1 cellular context compared by ENCODE assay signal in genomic region chr7:51481421-51481820, GRCh38.
TF ChIP-seq lines count a peak whose summit lies in the region.

No MANE protein-coding gene starts in this region.

TF ChIP-seq in HepG2, 621 proteins besides CTCF, POLR2A, EP300 and RAD21 (continued from another document and continues in another):
- TF ChIP-seq, protein P1, sequence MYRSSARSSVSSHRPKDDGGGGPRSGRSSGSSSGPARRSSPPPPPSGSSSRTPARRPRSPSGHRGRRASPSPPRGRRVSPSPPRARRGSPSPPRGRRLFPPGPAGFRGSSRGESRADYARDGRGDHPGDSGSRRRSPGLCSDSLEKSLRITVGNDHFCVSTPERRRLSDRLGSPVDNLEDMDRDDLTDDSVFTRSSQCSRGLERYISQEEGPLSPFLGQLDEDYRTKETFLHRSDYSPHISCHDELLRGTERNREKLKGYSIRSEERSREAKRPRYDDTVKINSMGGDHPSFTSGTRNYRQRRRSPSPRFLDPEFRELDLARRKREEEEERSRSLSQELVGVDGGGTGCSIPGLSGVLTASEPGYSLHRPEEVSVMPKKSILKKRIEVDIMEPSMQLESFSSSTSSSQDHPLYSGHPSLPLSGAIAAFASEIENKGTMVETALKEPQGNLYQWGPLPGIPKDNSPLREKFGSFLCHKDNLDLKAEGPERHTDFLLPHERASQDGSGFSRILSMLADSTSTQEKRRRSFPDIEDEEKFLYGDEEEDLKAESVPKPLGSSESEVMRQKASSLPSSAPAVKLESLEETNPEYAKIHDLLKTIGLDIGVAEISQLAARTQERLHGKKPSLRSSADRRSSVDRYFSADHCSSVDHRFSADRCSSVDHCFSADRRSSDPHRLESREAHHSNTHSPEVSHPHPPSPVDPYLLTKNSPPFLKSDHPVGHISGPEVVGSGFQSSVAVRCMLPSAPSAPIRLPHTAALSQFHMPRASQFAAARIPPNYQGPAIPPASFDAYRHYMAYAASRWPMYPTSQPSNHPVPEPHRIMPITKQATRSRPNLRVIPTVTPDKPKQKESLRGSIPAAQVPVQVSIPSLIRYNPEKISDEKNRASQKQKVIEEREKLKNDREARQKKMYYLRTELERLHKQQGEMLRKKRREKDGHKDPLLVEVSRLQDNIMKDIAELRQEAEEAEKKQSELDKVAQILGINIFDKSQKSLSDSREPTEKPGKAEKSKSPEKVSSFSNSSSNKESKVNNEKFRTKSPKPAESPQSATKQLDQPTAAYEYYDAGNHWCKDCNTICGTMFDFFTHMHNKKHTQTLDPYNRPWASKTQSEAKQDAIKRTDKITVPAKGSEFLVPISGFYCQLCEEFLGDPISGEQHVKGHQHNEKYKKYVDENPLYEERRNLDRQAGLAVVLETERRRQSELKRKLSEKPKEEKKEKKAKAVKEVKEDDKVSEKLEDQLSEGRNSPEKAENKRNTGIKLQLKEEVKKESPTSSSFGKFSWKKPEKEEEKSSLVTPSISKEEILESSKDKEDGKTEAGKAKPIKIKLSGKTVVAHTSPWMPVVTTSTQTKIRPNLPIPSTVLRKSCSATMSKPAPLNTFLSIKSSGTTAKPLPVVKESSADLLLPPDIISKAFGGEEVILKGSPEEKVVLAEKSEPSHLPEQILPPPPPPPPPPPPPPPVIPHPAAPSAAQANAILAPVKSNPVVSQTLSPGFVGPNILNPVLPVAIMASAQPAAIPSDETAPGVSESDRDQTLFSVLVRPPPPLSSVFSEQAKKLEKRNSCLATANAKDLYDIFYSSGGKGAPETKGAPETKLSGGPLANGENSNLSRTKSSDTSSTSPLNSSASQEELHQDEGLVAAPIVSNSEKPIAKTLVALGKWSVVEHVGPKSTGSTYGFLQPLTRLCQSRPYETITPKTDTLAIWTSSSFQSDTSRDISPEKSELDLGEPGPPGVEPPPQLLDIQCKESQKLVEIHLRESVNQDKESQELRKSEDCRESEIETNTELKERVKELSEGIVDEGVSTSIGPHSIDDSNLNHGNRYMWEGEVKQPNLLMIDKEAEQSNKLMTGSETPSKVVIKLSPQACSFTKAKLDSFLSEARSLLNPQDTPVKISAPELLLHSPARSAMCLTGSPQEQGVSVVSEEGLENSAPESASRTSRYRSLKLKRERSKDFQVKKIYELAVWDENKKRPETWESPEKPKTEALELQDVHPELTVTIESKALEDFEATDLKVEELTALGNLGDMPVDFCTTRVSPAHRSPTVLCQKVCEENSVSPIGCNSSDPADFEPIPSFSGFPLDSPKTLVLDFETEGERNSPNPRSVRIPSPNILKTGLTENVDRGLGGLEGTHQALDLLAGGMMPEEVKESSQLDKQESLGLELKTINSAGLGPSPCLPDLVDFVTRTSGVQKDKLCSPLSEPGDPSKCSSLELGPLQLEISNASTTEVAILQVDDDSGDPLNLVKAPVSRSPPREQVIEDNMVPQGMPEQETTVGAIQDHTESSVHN (CRISPR knock-in tag; IDR thresholded peaks at IDR 0.05), result no peak
- no peak for TF ChIP-seq BCLAF1 (IDR thresholded peaks at IDR 0.05)
- TF ChIP-seq ZNF280D (CRISPR knock-in tag; IDR thresholded peaks at IDR 0.05), result no peak
- TF ChIP-seq, protein P2, sequence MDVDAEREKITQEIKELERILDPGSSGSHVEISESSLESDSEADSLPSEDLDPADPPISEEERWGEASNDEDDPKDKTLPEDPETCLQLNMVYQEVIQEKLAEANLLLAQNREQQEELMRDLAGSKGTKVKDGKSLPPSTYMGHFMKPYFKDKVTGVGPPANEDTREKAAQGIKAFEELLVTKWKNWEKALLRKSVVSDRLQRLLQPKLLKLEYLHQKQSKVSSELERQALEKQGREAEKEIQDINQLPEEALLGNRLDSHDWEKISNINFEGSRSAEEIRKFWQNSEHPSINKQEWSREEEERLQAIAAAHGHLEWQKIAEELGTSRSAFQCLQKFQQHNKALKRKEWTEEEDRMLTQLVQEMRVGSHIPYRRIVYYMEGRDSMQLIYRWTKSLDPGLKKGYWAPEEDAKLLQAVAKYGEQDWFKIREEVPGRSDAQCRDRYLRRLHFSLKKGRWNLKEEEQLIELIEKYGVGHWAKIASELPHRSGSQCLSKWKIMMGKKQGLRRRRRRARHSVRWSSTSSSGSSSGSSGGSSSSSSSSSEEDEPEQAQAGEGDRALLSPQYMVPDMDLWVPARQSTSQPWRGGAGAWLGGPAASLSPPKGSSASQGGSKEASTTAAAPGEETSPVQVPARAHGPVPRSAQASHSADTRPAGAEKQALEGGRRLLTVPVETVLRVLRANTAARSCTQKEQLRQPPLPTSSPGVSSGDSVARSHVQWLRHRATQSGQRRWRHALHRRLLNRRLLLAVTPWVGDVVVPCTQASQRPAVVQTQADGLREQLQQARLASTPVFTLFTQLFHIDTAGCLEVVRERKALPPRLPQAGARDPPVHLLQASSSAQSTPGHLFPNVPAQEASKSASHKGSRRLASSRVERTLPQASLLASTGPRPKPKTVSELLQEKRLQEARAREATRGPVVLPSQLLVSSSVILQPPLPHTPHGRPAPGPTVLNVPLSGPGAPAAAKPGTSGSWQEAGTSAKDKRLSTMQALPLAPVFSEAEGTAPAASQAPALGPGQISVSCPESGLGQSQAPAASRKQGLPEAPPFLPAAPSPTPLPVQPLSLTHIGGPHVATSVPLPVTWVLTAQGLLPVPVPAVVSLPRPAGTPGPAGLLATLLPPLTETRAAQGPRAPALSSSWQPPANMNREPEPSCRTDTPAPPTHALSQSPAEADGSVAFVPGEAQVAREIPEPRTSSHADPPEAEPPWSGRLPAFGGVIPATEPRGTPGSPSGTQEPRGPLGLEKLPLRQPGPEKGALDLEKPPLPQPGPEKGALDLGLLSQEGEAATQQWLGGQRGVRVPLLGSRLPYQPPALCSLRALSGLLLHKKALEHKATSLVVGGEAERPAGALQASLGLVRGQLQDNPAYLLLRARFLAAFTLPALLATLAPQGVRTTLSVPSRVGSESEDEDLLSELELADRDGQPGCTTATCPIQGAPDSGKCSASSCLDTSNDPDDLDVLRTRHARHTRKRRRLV (CRISPR knock-in tag; IDR thresholded peaks at IDR 0.05), result no peak
- TF ChIP-seq ZNF234 (CRISPR knock-in tag; conservative IDR thresholded peaks at IDR 0.05), result no peak
- TF ChIP-seq SATB2 (CRISPR knock-in tag; IDR thresholded peaks at IDR 0.05), result no peak
- TF ChIP-seq, protein P3, sequence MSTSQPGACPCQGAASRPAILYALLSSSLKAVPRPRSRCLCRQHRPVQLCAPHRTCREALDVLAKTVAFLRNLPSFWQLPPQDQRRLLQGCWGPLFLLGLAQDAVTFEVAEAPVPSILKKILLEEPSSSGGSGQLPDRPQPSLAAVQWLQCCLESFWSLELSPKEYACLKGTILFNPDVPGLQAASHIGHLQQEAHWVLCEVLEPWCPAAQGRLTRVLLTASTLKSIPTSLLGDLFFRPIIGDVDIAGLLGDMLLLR (CRISPR knock-in tag; IDR thresholded peaks at IDR 0.05), result no peak
- TF ChIP-seq ZNF773 (CRISPR knock-in tag; IDR thresholded peaks at IDR 0.05; ENCODE audit: borderline replicate concordance), result no peak
- TF ChIP-seq, protein P4, sequence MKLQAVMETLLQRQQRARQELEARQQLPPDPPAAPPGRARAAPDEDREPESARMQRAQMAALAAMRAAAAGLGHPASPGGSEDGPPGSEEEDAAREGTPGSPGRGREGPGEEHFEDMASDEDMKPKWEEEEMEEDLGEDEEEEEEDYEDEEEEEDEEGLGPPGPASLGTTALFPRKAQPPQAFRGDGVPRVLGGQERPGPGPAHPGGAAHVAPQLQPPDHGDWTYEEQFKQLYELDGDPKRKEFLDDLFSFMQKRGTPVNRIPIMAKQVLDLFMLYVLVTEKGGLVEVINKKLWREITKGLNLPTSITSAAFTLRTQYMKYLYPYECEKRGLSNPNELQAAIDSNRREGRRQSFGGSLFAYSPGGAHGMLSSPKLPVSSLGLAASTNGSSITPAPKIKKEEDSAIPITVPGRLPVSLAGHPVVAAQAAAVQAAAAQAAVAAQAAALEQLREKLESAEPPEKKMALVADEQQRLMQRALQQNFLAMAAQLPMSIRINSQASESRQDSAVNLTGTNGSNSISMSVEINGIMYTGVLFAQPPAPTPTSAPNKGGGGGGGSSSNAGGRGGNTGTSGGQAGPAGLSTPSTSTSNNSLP (IDR thresholded peaks at IDR 0.05; ENCODE audit: low read depth, low read length), result 0 out of 2 replicates have a peak, but pooled peaks have one; percentile 11
- TF ChIP-seq ZNF225 (CRISPR knock-in tag; IDR thresholded peaks at IDR 0.05), result no peak
- 0 out of 2 replicates have a peak, but pooled peaks have one; percentile 31 for TF ChIP-seq POGZ (CRISPR knock-in tag; IDR thresholded peaks at IDR 0.05)
- TF ChIP-seq FOXJ3 (CRISPR knock-in tag; IDR thresholded peaks at IDR 0.05; ENCODE audit: borderline replicate concordance), result no peak
- 0 out of 2 replicates have a peak, but pooled peaks have one; percentile 37 for TF ChIP-seq GATAD2A (CRISPR knock-in tag; IDR thresholded peaks at IDR 0.05)
- TF ChIP-seq SMAD1 (CRISPR knock-in tag; IDR thresholded peaks at IDR 0.05; ENCODE audit: borderline replicate concordance, low read depth), result no peak
- no peak for TF ChIP-seq ZNF660 (CRISPR knock-in tag; IDR thresholded peaks at IDR 0.05; ENCODE audit: borderline replicate concordance, low read depth)
- no peak for TF ChIP-seq BCL3 (CRISPR knock-in tag; IDR thresholded peaks at IDR 0.05)
- no peak for TF ChIP-seq RFX5 (IDR thresholded peaks at IDR 0.05; ENCODE audit: low read depth, low read length)
- peak; percentile 60; the same call in 1 of the 2 replicates for TF ChIP-seq ZNF362 (CRISPR knock-in tag; IDR thresholded peaks at IDR 0.05; ENCODE audit: borderline replicate concordance)
- no peak for TF ChIP-seq PHF5A (CRISPR knock-in tag; IDR thresholded peaks at IDR 0.05; ENCODE audit: low read depth, unreplicated experiment)
- no peak for TF ChIP-seq SP140L (CRISPR knock-in tag; IDR thresholded peaks at IDR 0.05; ENCODE audit: borderline replicate concordance)
